10 cellular contexts compared by ENCODE assay signal in genomic region chr5:32279223-32279622, GRCh38.
"Had no signal": no experiment of that assay in that cellular context is flagged by ENCODE, and none has a peak within 500 bp of the region (broad histone marks: within the 10 kb centered on the region; RNA-seq: fewer than 3 reads in every experiment).

No MANE protein-coding gene starts in this region.

- H3K9me3 ChIP-seq: esophagus muscularis mucosa, right atrium auricular region, stomach, thoracic aorta had no signal

- ATAC-seq: activated T-cell treated with anti-CD3 and anti-CD28 coated beads, Interleukin-2, amount 50 U/mL, for 4 hours; left ventricle myocardium superior had no signal

- H3K9me3 Mint-ChIP-seq: activated naive CD8-positive, alpha-beta T cell treated with anti-CD3 and anti-CD28 coated beads, Interleukin-2, amount 10 ng/mL, durations not matched to agents 7 days and 5 days; activated T-cell treated with anti-CD3 and anti-CD28 coated beads, Interleukin-2, amount 50 U/mL, for 4 hours had no signal

- H3K4me3 Mint-ChIP-seq: activated naive CD8-positive, alpha-beta T cell treated with anti-CD3 and anti-CD28 coated beads, Interleukin-2, amount 10 ng/mL, durations not matched to agents 7 days and 5 days; activated T-cell treated with anti-CD3 and anti-CD28 coated beads, Interleukin-2, amount 50 U/mL, for 4 hours had no signal

- H3K27ac ChIP-seq: esophagus muscularis mucosa, right atrium auricular region, thoracic aorta had no signal

- DNase-seq: activated naive CD8-positive, alpha-beta T cell treated with anti-CD3 and anti-CD28 coated beads, Interleukin-2, amount 10 ng/mL, durations not matched to agents 7 days and 5 days; activated T-cell treated with anti-CD3 and anti-CD28 coated beads, Interleukin-2, amount 50 U/mL, for 4 hours; glutamatergic neuron; left ventricle myocardium superior; mesenchymal stem cell; small intestine; stomach had no signal

- H3K27me3 ChIP-seq: esophagus muscularis mucosa, right atrium auricular region, stomach had no signal

- H3K27me3 Mint-ChIP-seq: activated naive CD8-positive, alpha-beta T cell treated with anti-CD3 and anti-CD28 coated beads, Interleukin-2, amount 10 ng/mL, durations not matched to agents 7 days and 5 days had no signal
